ENCODE assay signal across 1 cellular context in genomic region chr10:102452672-102453340, GRCh38.
TF ChIP-seq lines count a peak whose summit lies in the region.

No MANE protein-coding gene starts in this region.

TF ChIP-seq in K562, 482 proteins besides CTCF, POLR2A, EP300 and RAD21 (continued from another document and continues in another):
- TF ChIP-seq ZMIZ1 (IDR thresholded peaks at IDR 0.05; ENCODE audit: low read depth in 2 of 2, low read length in 2 of 2): no peak
- TF ChIP-seq SRSF1 (IDR thresholded peaks at IDR 0.05; ENCODE audit: low read depth, low read length): no peak
- TF ChIP-seq ETS2 (tag; IDR thresholded peaks at IDR 0.05; ENCODE audit: borderline replicate concordance, poor library complexity, severe bottlenecking): no peak
- peak; percentile 66; the same call in 1 of the 2 replicates for TF ChIP-seq ZNF584 (CRISPR knock-in tag; IDR thresholded peaks at IDR 0.05; ENCODE audit: low read depth)
- TF ChIP-seq MYBL2 (IDR thresholded peaks at IDR 0.05; ENCODE audit: low read depth): no peak
- no peak for TF ChIP-seq MYBL2 (CRISPR knock-in tag; IDR thresholded peaks at IDR 0.05; ENCODE audit: borderline replicate concordance)
- TF ChIP-seq RBBP5 (IDR thresholded peaks at IDR 0.05; ENCODE audit: borderline replicate concordance, insufficient read depth, low read length, poor library complexity, severe bottlenecking): no peak
- no peak for TF ChIP-seq HINFP (tag; conservative IDR thresholded peaks at IDR 0.05; ENCODE audit: low read depth)
- TF ChIP-seq GATAD2B (IDR thresholded peaks at IDR 0.05; ENCODE audit: borderline replicate concordance): no peak
- no peak for TF ChIP-seq HDAC1 (IDR thresholded peaks at IDR 0.05)
- TF ChIP-seq ZBTB40 (IDR thresholded peaks at IDR 0.05): no peak
- no peak for TF ChIP-seq ZBTB40 (CRISPR knock-in tag; IDR thresholded peaks at IDR 0.05)
- TF ChIP-seq PRDM10 (IDR thresholded peaks at IDR 0.05; ENCODE audit: partially characterized antibody): peak; percentile 73
- no peak for TF ChIP-seq SP1 (CRISPR knock-in tag; IDR thresholded peaks at IDR 0.05)
- TF ChIP-seq ATF1 (CRISPR knock-in tag; IDR thresholded peaks at IDR 0.05): no peak
- peak; percentile 46 for TF ChIP-seq ATF1 (tag; IDR thresholded peaks at IDR 0.05)
- TF ChIP-seq TCF7 (IDR thresholded peaks at IDR 0.05; ENCODE audit: borderline replicate concordance): no peak
- no peak for TF ChIP-seq KLF6 (CRISPR knock-in tag; IDR thresholded peaks at IDR 0.05; ENCODE audit: borderline replicate concordance)
- TF ChIP-seq MTA2 (IDR thresholded peaks at IDR 0.05; ENCODE audit: low read depth): no peak
- TF ChIP-seq U2AF2 (optimal IDR thresholded peaks at IDR 0.05; ENCODE audit: low read depth, low read length): no peak
- no peak for TF ChIP-seq NR2C2 (CRISPR knock-in tag; IDR thresholded peaks at IDR 0.05)
- TF ChIP-seq NR2C2 (tag; IDR thresholded peaks at IDR 0.05): peak; percentile 42; the same call in 1 of the 2 replicates
- TF ChIP-seq ZBED1 (IDR thresholded peaks at IDR 0.05): no peak
- no peak for TF ChIP-seq NCOA4 (IDR thresholded peaks at IDR 0.05; ENCODE audit: partially characterized antibody)
- no peak for TF ChIP-seq ARNT (IDR thresholded peaks at IDR 0.05)
- TF ChIP-seq, protein P1, sequence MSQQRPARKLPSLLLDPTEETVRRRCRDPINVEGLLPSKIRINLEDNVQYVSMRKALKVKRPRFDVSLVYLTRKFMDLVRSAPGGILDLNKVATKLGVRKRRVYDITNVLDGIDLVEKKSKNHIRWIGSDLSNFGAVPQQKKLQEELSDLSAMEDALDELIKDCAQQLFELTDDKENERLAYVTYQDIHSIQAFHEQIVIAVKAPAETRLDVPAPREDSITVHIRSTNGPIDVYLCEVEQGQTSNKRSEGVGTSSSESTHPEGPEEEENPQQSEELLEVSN (IDR thresholded peaks at IDR 0.05; ENCODE audit: borderline replicate concordance in 1 of 2, extremely low read depth in 1 of 2, insufficient read depth in 1 of 2, insufficient read length in 1 of 2, low read depth in 1 of 2, low read length in 1 of 2, poor library complexity in 1 of 2, severe bottlenecking in 1 of 2): no peak
- TF ChIP-seq CBX5 (IDR thresholded peaks at IDR 0.05; ENCODE audit: borderline replicate concordance, low read depth): no peak
- TF ChIP-seq TGIF2 (CRISPR knock-in tag; IDR thresholded peaks at IDR 0.05): no peak
- no peak for TF ChIP-seq HDAC6 (IDR thresholded peaks at IDR 0.05; ENCODE audit: low read depth, low read length)
- TF ChIP-seq RBM25 (IDR thresholded peaks at IDR 0.05; ENCODE audit: low read depth, low read length, severe bottlenecking): peak; percentile 88
- TF ChIP-seq, protein P2, sequence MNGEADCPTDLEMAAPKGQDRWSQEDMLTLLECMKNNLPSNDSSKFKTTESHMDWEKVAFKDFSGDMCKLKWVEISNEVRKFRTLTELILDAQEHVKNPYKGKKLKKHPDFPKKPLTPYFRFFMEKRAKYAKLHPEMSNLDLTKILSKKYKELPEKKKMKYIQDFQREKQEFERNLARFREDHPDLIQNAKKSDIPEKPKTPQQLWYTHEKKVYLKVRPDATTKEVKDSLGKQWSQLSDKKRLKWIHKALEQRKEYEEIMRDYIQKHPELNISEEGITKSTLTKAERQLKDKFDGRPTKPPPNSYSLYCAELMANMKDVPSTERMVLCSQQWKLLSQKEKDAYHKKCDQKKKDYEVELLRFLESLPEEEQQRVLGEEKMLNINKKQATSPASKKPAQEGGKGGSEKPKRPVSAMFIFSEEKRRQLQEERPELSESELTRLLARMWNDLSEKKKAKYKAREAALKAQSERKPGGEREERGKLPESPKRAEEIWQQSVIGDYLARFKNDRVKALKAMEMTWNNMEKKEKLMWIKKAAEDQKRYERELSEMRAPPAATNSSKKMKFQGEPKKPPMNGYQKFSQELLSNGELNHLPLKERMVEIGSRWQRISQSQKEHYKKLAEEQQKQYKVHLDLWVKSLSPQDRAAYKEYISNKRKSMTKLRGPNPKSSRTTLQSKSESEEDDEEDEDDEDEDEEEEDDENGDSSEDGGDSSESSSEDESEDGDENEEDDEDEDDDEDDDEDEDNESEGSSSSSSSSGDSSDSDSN (IDR thresholded peaks at IDR 0.05; ENCODE audit: borderline replicate concordance in 1 of 2, low read depth in 2 of 2, low read length in 2 of 2): no peak
- no peak for TF ChIP-seq PHF21A (IDR thresholded peaks at IDR 0.05; ENCODE audit: borderline replicate concordance, low read depth)
- no peak for TF ChIP-seq SIRT6 (IDR thresholded peaks at IDR 0.05; ENCODE audit: low read depth, low read length)
- no peak for TF ChIP-seq ELF1 (tag; IDR thresholded peaks at IDR 0.05)
- no peak for TF ChIP-seq GABPB2 (CRISPR knock-in tag; conservative IDR thresholded peaks at IDR 0.05)
- TF ChIP-seq CEBPB (tag; IDR thresholded peaks at IDR 0.05): peak; percentile 27; the same call in 1 of the 2 replicates
- TF ChIP-seq CCAR2 (IDR thresholded peaks at IDR 0.05; ENCODE audit: low read depth, low read length): no peak
- TF ChIP-seq SMAD3 (CRISPR knock-in tag; conservative IDR thresholded peaks at IDR 0.05): no peak
- no peak for TF ChIP-seq HDAC3 (IDR thresholded peaks at IDR 0.05; ENCODE audit: borderline replicate concordance, partially characterized antibody)
- TF ChIP-seq TFE3 (CRISPR knock-in tag; IDR thresholded peaks at IDR 0.05): no peak
